In genomic region chr3:184582998-184583344, GRCh38 we compare ENCODE assay signal across 8 cellular contexts. TPM values are rescaled to one million over a fixed set of nuclear protein-coding genes. Genes with fewer than 3 reads are reported as not detected.
A peak's percentile ranks its signal among the peaks of the same experiment; 100 is the strongest.
DNase-seq lines count a peak whose midpoint lies in the region; ATAC-seq and TF ChIP-seq lines count a peak whose summit lies in the region.

No MANE protein-coding gene starts in this region.

- TF ChIP-seq CTCF in heart left ventricle (IDR thresholded peaks at IDR 0.05): no peak
- TF ChIP-seq CTCF in foreskin keratinocyte (conservative IDR thresholded peaks at IDR 0.05): no peak

- H3K27me3 ChIP-seq in heart left ventricle: peaks cover 0 to 20% (median 0%) of the 10 kb centered on the region in 9 donors
- H3K27me3 ChIP-seq in foreskin keratinocyte: no peaks in the 10 kb centered on the region
- no peaks in the 10 kb centered on the region for H3K27me3 ChIP-seq in neuron (ENCODE audit: insufficient read depth, low read length)

- ATAC-seq in heart left ventricle (peak in 1 of 4 donors; percentile 8), left ventricle myocardium superior (no peak), foreskin keratinocyte (no peak), HG03280 (IDR thresholded peaks at IDR 0.05; ENCODE audit: unreplicated experiment) (no peak)

- DNase-seq in heart left ventricle (no peak), left ventricle myocardium superior (no peak), foreskin keratinocyte (no peak), EL (no peak), hippocampal formation (lab: John Stamatoyannopoulos, UW) (no peak)
- no peak for DNase-seq in effector CD4-positive, alpha-beta T cell

- WGBS in heart left ventricle, 4 donors: 32 to 42% (median 36%) methylated on average over 10 to 13 of the region's 13 CpGs

- intact Hi-C loops in heart left ventricle (cut with DNase I) (loop anchor here in 4 of 10 donors (5.0 kb wide), 2 partner anchors 129 to 144 kb away; partner anchors contain the start of gene MAGEF1 (in 3 of the 4)), left ventricle myocardium superior (cut with micrococcal nuclease) (no loop called here)

- TF ChIP-seq POLR2A in heart left ventricle (IDR thresholded peaks at IDR 0.05): no peak

- H3K9me3 ChIP-seq in heart left ventricle (no peaks in the 10 kb centered on the region), neuron (ENCODE audit: low read length) (peaks cover 2% of the 10 kb centered on the region)

- peaks cover 0 to 37% (median 2%) of the 10 kb centered on the region in 9 donors for H3K36me3 ChIP-seq in heart left ventricle
- H3K36me3 ChIP-seq in neuron (ENCODE audit: insufficient read depth, low read length): peaks cover 26% of the 10 kb centered on the region

- H3K4me3 ChIP-seq in heart left ventricle: peak overlapping the region; percentile 30 to 77 (median 64)
- H3K4me3 ChIP-seq in neuron (ENCODE audit: low read length): peak overlapping the region; percentile 36

- peak overlapping the region; percentile 71 for H2AFZ ChIP-seq in neuron (ENCODE audit: low read depth, low read length)

- H3K4me1 ChIP-seq in heart left ventricle: peaks cover 0 to 36% (median 10%) of the 10 kb centered on the region in 12 donors
- peaks cover 5% of the 10 kb centered on the region for H3K4me1 ChIP-seq in foreskin keratinocyte
- peaks cover 23% of the 10 kb centered on the region for H3K4me1 ChIP-seq in neuron (ENCODE audit: insufficient read depth, low read length)

- H3K27ac ChIP-seq in heart left ventricle (peak overlapping the region; percentile 33 to 89 (median 84)), foreskin keratinocyte (peak overlapping the region; percentile 26)

RNA-seq across cellular contexts. Expression of gene EPHB3, which starts 21.4 kb away (rescaled TPM):
- total RNA-seq in heart left ventricle (1 to 10 TPM in 8 of 9 donors, under 1 TPM in 1; 1.00 to 4.6 (median 2.4) TPM), left ventricle myocardium superior (1.6 TPM), foreskin keratinocyte (5.2 and 10.8 TPM in 2 replicates)
- polyA plus RNA-seq in heart left ventricle (1 to 10 TPM; 1.4 TPM), foreskin keratinocyte (4.3 and 6.5 TPM in 2 replicates)
